ENCODE assay signal across 8 cellular contexts in genomic region chr18:48947583-48947982, GRCh38. TPM values are rescaled to one million over a fixed set of nuclear protein-coding genes. Genes with fewer than 3 reads are reported as not detected.
A peak's percentile ranks its signal among the peaks of the same experiment; 100 is the strongest.
DNase-seq lines count a peak whose midpoint lies in the region; ATAC-seq, FAIRE-seq and TF ChIP-seq lines count a peak whose summit lies in the region.

No MANE protein-coding gene starts in this region.

- H3K27ac ChIP-seq in pancreas = peak overlapping the region; percentile 26 to 100 (median 75)

- H3K9me3 ChIP-seq in ES-I3 (ENCODE audit: control insufficient read depth, insufficient read depth, low read length) (no peaks in the 10 kb centered on the region; the same call in 1 of the 2 replicates), pancreas (no peaks in the 10 kb centered on the region)

- H3K36me3 ChIP-seq in ES-I3 (ENCODE audit: insufficient read depth, low read length) (peaks cover 5% of the 10 kb centered on the region; the same call in 1 of the 2 replicates), pancreas (no peaks in the 10 kb centered on the region)

- peak overlapping the region; percentile 89; the same call in 1 of the 2 replicates for H3K9ac ChIP-seq in ES-I3 (ENCODE audit: low read depth, low read length)

- no peak for ATAC-seq in pancreas
- ATAC-seq in GM21619 (IDR thresholded peaks at IDR 0.05; ENCODE audit: unreplicated experiment) = no peak

- FAIRE-seq in pancreas (lab: Jason Lieb, UNC) = no peak

- H3K4me3 ChIP-seq in fibroblast of the aortic adventitia (ENCODE audit: low read depth, low read length) (peak overlapping the region; percentile 91), pancreas (peak overlapping the region in 3 of 4 donors; percentile 18 to 95 (median 90))

- TF ChIP-seq CTCF in fibroblast of the aortic adventitia (IDR thresholded peaks at IDR 0.05; ENCODE audit: insufficient read depth, low read length) = no peak
- no peak for TF ChIP-seq CTCF in pancreas (IDR thresholded peaks at IDR 0.05)

- peak; percentile 75 for DNase-seq in RPMI8226
- no peak for DNase-seq in fibroblast of the aortic adventitia (ENCODE audit: low read depth)
- DNase-seq in pancreas = peak in 2 of 6 donors; percentile 62 to 67
- no peak for DNase-seq in ACHN
- no peak for DNase-seq in NCI-H2227 (lab: John Stamatoyannopoulos, UW; ENCODE audit: unreplicated experiment)
- DNase-seq in HuH-7.5 (ENCODE audit: low spot score) = no peak

- in situ Hi-C loops in ACHN (cut with HindIII; ENCODE audit: low pct_ligation_motif_present, low pct_unique_long_range_greater_than_20kb, low sequenced_read_pairs) = loop anchor here (25.0 kb wide), 1 partner anchor 240 kb away; no protein-coding TSS in a partner anchor

- intact Hi-C loops in pancreas (cut with DNase I) = no loop called here

- H3K27me3 ChIP-seq in pancreas = no peaks in the 10 kb centered on the region

- H3K4me1 ChIP-seq in ES-I3 (ENCODE audit: insufficient read depth, low read length) = peaks cover 52% of the 10 kb centered on the region
- H3K4me1 ChIP-seq in pancreas = peaks cover 21 to 49% (median 39%) of the 10 kb centered on the region in 3 donors

- 11 to 34% methylated on average over 3 of the region's 3 CpGs for WGBS in pancreas, 2 donors

RNA-seq across cellular contexts. Expression of gene SMAD7, which starts 3.2 kb away (rescaled TPM):
- 10.5 and 27.2 TPM in 2 replicates for total RNA-seq in fibroblast of the aortic adventitia (ENCODE audit: low replicate concordance)
- 10 to 100 TPM in 2 of 6 donors, 1 to 10 TPM in 4; 5.3 to 22.4 (median 6.8) TPM for total RNA-seq in pancreas
- 1 to 10 TPM; 4.2 to 8.2 TPM for polyA plus RNA-seq in pancreas
